8 cellular contexts compared by ENCODE assay signal in genomic region chr14:73026845-73027542, GRCh38. TPM values are rescaled to one million over a fixed set of nuclear protein-coding genes. Genes with fewer than 3 reads are reported as not detected.
DNase-seq lines count a peak whose midpoint lies in the region; ATAC-seq and TF ChIP-seq lines count a peak whose summit lies in the region.

Gene ZFYVE1 (minus strand): TSS chr14:73027106. CDS start chr14:73024508, 2,598 bp downstream.

- H3K4me3 Mint-ChIP-seq in IgD-negative memory B cell, result peak within 1 kb of the TSS; percentile 69 to 98 (median 96)

- ATAC-seq in GM21529 (IDR thresholded peaks at IDR 0.05; ENCODE audit: unreplicated experiment) (peak; percentile 97), mucosa of descending colon (peak; percentile 99)

- peak within 1 kb of the TSS; percentile 45 for H3K4me3 ChIP-seq in mucosa of descending colon

- peak within 1 kb of the TSS; percentile 26 to 87 (median 85) for H3K27ac Mint-ChIP-seq in IgD-negative memory B cell

- no peaks in the 10 kb centered on the region for H3K27me3 Mint-ChIP-seq in IgD-negative memory B cell

- H3K4me1 ChIP-seq in mucosa of descending colon (ENCODE audit: low read depth), result peaks cover 8% of the 10 kb centered on the region

- peak; percentile 13 for TF ChIP-seq CTCF in mucosa of descending colon (IDR thresholded peaks at IDR 0.05)

- DNase-seq in DMS 273 (lab: John Stamatoyannopoulos, UW; ENCODE audit: unreplicated experiment) (peak; percentile 99), OCI-M2 (lab: John Stamatoyannopoulos, UW; ENCODE audit: unreplicated experiment) (peak; percentile 97), activated T-cell treated with anti-CD3 and anti-CD28 coated beads for 48 hours (ENCODE audit: low read depth) (peak; percentile 89), epithelial cell of prostate (ENCODE audit: low read depth, low spot score) (peak; percentile 97), mucosa of descending colon (peak; percentile 96 to 98 (median 96))
- DNase-seq in stimulated activated CD8-positive, alpha-beta memory T cell treated with anti-CD3 and anti-CD28 coated beads, Interleukin-4, amount 100 ng/mL, for 24 hours (ENCODE audit: low read depth), result peak; percentile 84

- no peaks in the 10 kb centered on the region for H3K9me3 ChIP-seq in mucosa of descending colon

- intact Hi-C loops in mucosa of descending colon (cut with DNase I, micrococcal nuclease), result no loop called here

- no peaks in the 10 kb centered on the region for H3K9me3 Mint-ChIP-seq in IgD-negative memory B cell

- H3K4me1 Mint-ChIP-seq in IgD-negative memory B cell, result peaks cover 25 to 36% (median 32%) of the 10 kb centered on the region in 3 donors

- peaks cover 3% of the 10 kb centered on the region for H3K36me3 ChIP-seq in mucosa of descending colon (ENCODE audit: low read depth)

- peak within 1 kb of the TSS; percentile 72 for H3K27ac ChIP-seq in epithelial cell of prostate

- peaks cover 5% of the 10 kb centered on the region for H3K36me3 Mint-ChIP-seq in IgD-negative memory B cell

RNA-seq across cellular contexts. Expression of gene ZFYVE1, which starts in this region (rescaled TPM):
- 7.5 TPM for polyA plus RNA-seq in IgD-negative memory B cell
- 10 to 100 TPM; 15.5 to 26.0 (median 19.9) TPM for total RNA-seq in mucosa of descending colon

Comparison
In these comparisons a context has a peak if more than half of its experiments do, and no peak if none do; other contexts are left out.
1. Peak in every context shown above with its lines: DNase-seq, ATAC-seq, H3K4me3 ChIP-seq and H3K27ac ChIP-seq.